1 cellular context compared by ENCODE assay signal in genomic region chr19:47619763-47620162, GRCh38.
TF ChIP-seq lines count a peak whose summit lies in the region.

No MANE protein-coding gene starts in this region.

TF ChIP-seq in HepG2, 621 proteins besides CTCF, POLR2A, EP300 and RAD21:
- TF ChIP-seq HNF4G (IDR thresholded peaks at IDR 0.05; ENCODE audit: borderline replicate concordance, low read depth, low read length) (peak; percentile 34; the same call in 1 of the 2 replicates), HNF4G (CRISPR knock-in tag; IDR thresholded peaks at IDR 0.05; ENCODE audit: borderline replicate concordance, low read depth) (no peak), NFAT5 (CRISPR knock-in tag; IDR thresholded peaks at IDR 0.05) (no peak), HNF4A (CRISPR knock-in tag; IDR thresholded peaks at IDR 0.05) (peak; percentile 65), ZNF770 (CRISPR knock-in tag; IDR thresholded peaks at IDR 0.05) (peak; percentile 85), NR2F6 (IDR thresholded peaks at IDR 0.05) (no peak), NR2F6 (CRISPR knock-in tag; IDR thresholded peaks at IDR 0.05) (peak; percentile 44; the same call in 1 of the 2 replicates), HNRNPL (IDR thresholded peaks at IDR 0.05; ENCODE audit: low read depth, low read length) (no peak)
